ENCODE assay signal across 15 cellular contexts in genomic region chr12:6386038-6386437, GRCh38. TPM values are rescaled to one million over a fixed set of nuclear protein-coding genes. Genes with fewer than 3 reads are reported as not detected.
A peak's percentile ranks its signal among the peaks of the same experiment; 100 is the strongest.
DNase-seq lines count a peak whose midpoint lies in the region; ATAC-seq and TF ChIP-seq lines count a peak whose summit lies in the region.
"Had no signal": no experiment of that assay in that cellular context is flagged by ENCODE, and none has a peak within 500 bp of the region (broad histone marks: within the 10 kb centered on the region; RNA-seq: fewer than 3 reads in every experiment).

No MANE protein-coding gene starts in this region.

- H3K4me1 Mint-ChIP-seq in CD14-positive monocyte (peaks cover 82% of the 10 kb centered on the region), WTC11 (peaks cover 45% of the 10 kb centered on the region), mesothelial cell of epicardium (peaks cover 19% of the 10 kb centered on the region)
- H3K4me1 Mint-ChIP-seq: activated CD4-positive, alpha-beta T cell treated with anti-CD3 and anti-CD28 coated beads, Interleukin-2, amount 10 ng/mL, durations not matched to agents 7 days and 5 days; memory B cell had no signal

- intact Hi-C loops in CD14-positive monocyte (cut with micrococcal nuclease) = no loop called here

- H3K27me3 Mint-ChIP-seq in CD14-positive monocyte (ENCODE audit: low read depth in 3 of 3) (peaks cover 0 to 2% (median 0%) of the 10 kb centered on the region in 3 donors), WTC11 (ENCODE audit: low read depth) (peaks cover 37% of the 10 kb centered on the region), mesothelial cell of epicardium (ENCODE audit: low read depth) (no peaks in the 10 kb centered on the region)

- H3K4me3 Mint-ChIP-seq in CD14-positive monocyte = peak overlapping the region in 1 of 2 donors; percentile 48
- H3K4me3 Mint-ChIP-seq in WTC11 = no peak overlapping the region
- no peak overlapping the region for H3K4me3 Mint-ChIP-seq in mesothelial cell of epicardium
- H3K4me3 Mint-ChIP-seq: activated CD4-positive, alpha-beta T cell treated with anti-CD3 and anti-CD28 coated beads, Interleukin-2, amount 10 ng/mL, durations not matched to agents 7 days and 5 days; memory B cell; neural progenitor cell; stimulated activated naive CD8-positive, alpha-beta T cell treated with anti-CD3 and anti-CD28 coated beads, Interleukin-15, amount 100 ng/mL, for 72 hours had no signal

- TF ChIP-seq CTCF in CD14-positive monocyte (IDR thresholded peaks at IDR 0.05) (no peak), WTC11 (IDR thresholded peaks at IDR 0.05) (no peak), mesothelial cell of epicardium (IDR thresholded peaks at IDR 0.05; ENCODE audit: unreplicated experiment) (no peak)

- H3K36me3 Mint-ChIP-seq in CD14-positive monocyte (peaks cover 41 to 55% of the 10 kb centered on the region in 2 donors), WTC11 (no peaks in the 10 kb centered on the region), mesothelial cell of epicardium (peaks cover 18% of the 10 kb centered on the region)
- H3K36me3 Mint-ChIP-seq: memory B cell, neural progenitor cell had no signal

- H3K9me3 Mint-ChIP-seq in CD14-positive monocyte (no peaks in the 10 kb centered on the region), WTC11 (no peaks in the 10 kb centered on the region), mesothelial cell of epicardium (no peaks in the 10 kb centered on the region)
- H3K9me3 Mint-ChIP-seq: activated CD4-positive, alpha-beta T cell treated with anti-CD3 and anti-CD28 coated beads, Interleukin-2, amount 10 ng/mL, durations not matched to agents 7 days and 5 days; memory B cell; neural progenitor cell; stimulated activated naive CD8-positive, alpha-beta T cell treated with anti-CD3 and anti-CD28 coated beads, Interleukin-15, amount 100 ng/mL, for 72 hours had no signal

- no peak for DNase-seq in CD14-positive monocyte (ENCODE audit: low spot score)
- DNase-seq in WTC11 (ENCODE audit: low spot score) = no peak
- no peak for DNase-seq in mesothelial cell of epicardium (ENCODE audit: low spot score in 2 of 2, unreplicated experiment in 2 of 2)
- DNase-seq: activated CD4-positive, alpha-beta T cell treated with anti-CD3 and anti-CD28 coated beads, Interleukin-2, amount 10 ng/mL, durations not matched to agents 7 days and 5 days; activated naive CD4-positive, alpha-beta T cell treated with Interleukin-2 at 50 U/mL for 16 hours; COR-L47; NCI-H1105; NCI-H2171; NCI-H82; stimulated activated naive CD8-positive, alpha-beta T cell treated with anti-CD3 and anti-CD28 coated beads, Interleukin-15, amount 100 ng/mL, for 72 hours had no signal

- ATAC-seq in WTC11 (no peak), GM21447 (IDR thresholded peaks at IDR 0.05; ENCODE audit: unreplicated experiment) (no peak), HG03097 (IDR thresholded peaks at IDR 0.05; ENCODE audit: low FRiP score, unreplicated experiment) (no peak), HG02798 (IDR thresholded peaks at IDR 0.05; ENCODE audit: poor library complexity, unreplicated experiment) (no peak)
- ATAC-seq: stimulated activated naive CD8-positive, alpha-beta T cell treated with anti-CD3 and anti-CD28 coated beads, Interleukin-15, amount 100 ng/mL, for 72 hours had no signal

- H3K27ac Mint-ChIP-seq in CD14-positive monocyte (peak overlapping the region in 6 of 7 donors; percentile 37 to 90 (median 52)), WTC11 (0 out of 2 replicates have a peak overlapping the region, but pooled peaks have one; percentile 23), mesothelial cell of epicardium (peak overlapping the region; percentile 67)
- H3K27ac Mint-ChIP-seq: activated CD4-positive, alpha-beta T cell treated with anti-CD3 and anti-CD28 coated beads, Interleukin-2, amount 10 ng/mL, durations not matched to agents 7 days and 5 days; memory B cell; neural progenitor cell had no signal

- CTCF ChIA-PET in WTC11 (lab: Charles Lee) = no interaction called here

- POLR2A ChIA-PET in WTC11 (lab: Charles Lee) = no interaction called here

TF ChIP-seq in WTC11, 78 proteins besides CTCF, POLR2A, EP300 and RAD21 (continues in another document):
- TF ChIP-seq ATF3 (CRISPR knock-in tag; conservative IDR thresholded peaks at IDR 0.05) (no peak), ZNF263 (CRISPR knock-in tag; IDR thresholded peaks at IDR 0.05; ENCODE audit: low read depth) (no peak), RELA (CRISPR knock-in tag; IDR thresholded peaks at IDR 0.05; ENCODE audit: borderline replicate concordance) (no peak), FOXJ3 (CRISPR knock-in tag; IDR thresholded peaks at IDR 0.05; ENCODE audit: borderline replicate concordance) (no peak), ZNF281 (CRISPR knock-in tag; IDR thresholded peaks at IDR 0.05) (no peak), HMGXB4 (CRISPR knock-in tag; IDR thresholded peaks at IDR 0.05) (no peak), SOX15 (CRISPR knock-in tag; IDR thresholded peaks at IDR 0.05) (no peak), ZNF512 (CRISPR knock-in tag; IDR thresholded peaks at IDR 0.05; ENCODE audit: borderline replicate concordance) (no peak), CDX4 (CRISPR knock-in tag; IDR thresholded peaks at IDR 0.05; ENCODE audit: borderline replicate concordance) (no peak)

RNA-seq across cellular contexts. Expression of gene LTBR, which starts 2.1 kb away (rescaled TPM):
- 10 to 100 TPM; 56.4 to 60.6 TPM for polyA plus RNA-seq in CD14-positive monocyte
- 4.0 to 6.1 TPM (median 4.5 TPM) in 3 replicates for total RNA-seq in WTC11 (2021)
- 61.7 to 68.1 TPM (median 66.8 TPM) in 3 replicates for total RNA-seq in mesothelial cell of epicardium
- total RNA-seq: activated CD4-positive, alpha-beta T cell treated with anti-CD3 and anti-CD28 coated beads, Interleukin-2, amount 10 ng/mL, durations not matched to agents 7 days and 5 days had no signal

RNA-seq across cellular contexts. Expression of gene SCNN1A, which starts 10.7 kb away (rescaled TPM):
- polyA plus RNA-seq in CD14-positive monocyte = under 1 TPM; 0.11 to 0.63 TPM
- total RNA-seq in WTC11 (2021) (97.6 to 108 TPM (median 100 TPM) in 3 replicates), mesothelial cell of epicardium (20.1 to 21.5 TPM (median 20.3 TPM) in 3 replicates)

RNA-seq across cellular contexts. Expression of gene TNFRSF1A, which starts 44.2 kb away (rescaled TPM):
- polyA plus RNA-seq in CD14-positive monocyte = 100 to 1,000 TPM; 108 to 157 TPM
- total RNA-seq in WTC11 (2021) = 32.3 to 44.1 TPM (median 32.4 TPM) in 3 replicates
- total RNA-seq in mesothelial cell of epicardium = 65.4 to 70.4 TPM (median 68.9 TPM) in 3 replicates

RNA-seq across cellular contexts. Expression of gene CD27, which starts 58.7 kb away (rescaled TPM):
- polyA plus RNA-seq in CD14-positive monocyte = 1 to 10 TPM in 1 of 2 donors, under 1 TPM in 1; 0.88 to 1.2 TPM
- total RNA-seq in WTC11 (2021) (0.23 to 0.34 TPM (median 0.28 TPM) in 3 replicates), mesothelial cell of epicardium (not detected in 3 replicates)
